9 cellular contexts compared by ENCODE assay signal in the genomic region with DNA sequence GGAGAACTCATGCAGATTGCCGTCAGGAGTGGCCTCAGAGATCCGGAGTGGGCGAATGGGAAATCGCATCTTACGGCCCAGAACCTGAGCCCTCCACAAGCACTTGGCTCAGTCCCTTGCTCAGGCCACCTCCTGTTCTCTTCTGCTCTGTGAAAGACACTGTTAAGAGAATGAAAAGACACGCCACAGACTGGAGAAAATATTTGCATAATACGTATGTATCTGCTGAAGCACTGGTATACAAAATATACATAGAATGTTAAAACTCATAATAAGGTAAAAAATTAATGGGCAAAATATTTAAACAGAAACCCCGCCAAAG. TPM values are rescaled to one million over a fixed set of nuclear protein-coding genes. Genes with fewer than 3 reads are reported as not detected.
A peak's percentile ranks its signal among the peaks of the same experiment; 100 is the strongest.
DNase-seq lines count a peak whose midpoint lies in the region; ATAC-seq and TF ChIP-seq lines count a peak whose summit lies in the region.
"Had no signal": no experiment of that assay in that cellular context is flagged by ENCODE, and none has a peak within 500 bp of the region (broad histone marks: within the 10 kb centered on the region; RNA-seq: fewer than 3 reads in every experiment).

No MANE protein-coding gene starts in this region.

- H3K27me3 ChIP-seq in Panc1 (ENCODE audit: control insufficient read depth, insufficient read depth, low read length) (no peaks in the 10 kb centered on the region), stomach (peaks cover 11 to 73% (median 49%) of the 10 kb centered on the region in 3 donors)

- H3K4me3 ChIP-seq in Panc1 (ENCODE audit: low read depth in 2 of 2, low read length in 2 of 2) (peak overlapping the region; percentile 67 to 70), fibroblast of mammary gland (ENCODE audit: control insufficient read depth, low read depth, low read length) (peak overlapping the region; percentile 63), stomach (peak overlapping the region; percentile 41 to 56 (median 50))

- H3K4me1 ChIP-seq in Panc1 (ENCODE audit: control insufficient read depth, insufficient read depth, low read length) (peaks cover 3% of the 10 kb centered on the region; the same call in 1 of the 2 replicates), stomach (peaks cover 4 to 14% (median 13%) of the 10 kb centered on the region in 4 donors)

- H3K4me3 Mint-ChIP-seq in activated T-cell treated with anti-CD3 and anti-CD28 coated beads, Interleukin-2, amount 50 U/mL, for 24 hours = peak overlapping the region; percentile 81

- 8 to 16% (median 13%) methylated on average over 8 of the region's 8 CpGs for WGBS in stomach, 5 donors

- no peak for TF ChIP-seq EP300 in stomach (IDR thresholded peaks at IDR 0.05)

- DNase-seq in activated T-cell treated with anti-CD3 and anti-CD28 coated beads, Interleukin-2, amount 50 U/mL, for 24 hours = no peak
- DNase-seq in activated T-cell treated with anti-CD3 and anti-CD28 coated beads for 4 hours (no peak), Panc1 (ENCODE audit: low read depth, low spot score) (no peak), fibroblast of mammary gland (ENCODE audit: low read depth) (no peak), stomach (no peak), NCI-H345 treated with DMSO at 0.1 percent for 48 hours (lab: John Stamatoyannopoulos, UW; ENCODE audit: unreplicated experiment) (no peak), SKM-1 (lab: John Stamatoyannopoulos, UW; ENCODE audit: unreplicated experiment) (no peak)

- no peaks in the 10 kb centered on the region; the same call in 1 of the 2 replicates for H3K9me3 ChIP-seq in Panc1 (ENCODE audit: control insufficient read depth, insufficient read depth, low read depth, low read length)
- H3K9me3 ChIP-seq in stomach = no peaks in the 10 kb centered on the region

- no peak overlapping the region for H3K27ac ChIP-seq in Panc1 (ENCODE audit: low read length)
- H3K27ac ChIP-seq in stomach = no peak overlapping the region

- TF ChIP-seq POLR2A in stomach (IDR thresholded peaks at IDR 0.05) = no peak

- intact Hi-C loops in Panc1 (cut with micrococcal nuclease; ENCODE audit: unreplicated experiment) = loop anchor here (5.0 kb wide), 2 partner anchors 164 to 184 kb away; no protein-coding TSS in a partner anchor
- intact Hi-C loops in stomach (cut with DNase I; ENCODE audit: low total_unique reads) = no loop called here

- H3K36me3 ChIP-seq in Panc1 (ENCODE audit: control insufficient read depth, insufficient read depth, low read length) = no peaks in the 10 kb centered on the region
- no peaks in the 10 kb centered on the region for H3K36me3 ChIP-seq in stomach

- BruUV-seq in Panc1 (replicated peaks; lab: Mats Ljungman, UMichigan) = no TSS peak

- H3K9me3 Mint-ChIP-seq in activated T-cell treated with anti-CD3 and anti-CD28 coated beads, Interleukin-2, amount 50 U/mL, for 24 hours = no peaks in the 10 kb centered on the region

- in situ Hi-C loops in Panc1 (cut with HindIII; ENCODE audit: low pct_unique_long_range_greater_than_20kb, low sequenced_read_pairs) = no loop called here

- TF ChIP-seq CTCF in Panc1 (IDR thresholded peaks at IDR 0.05) = peak; percentile 65
- TF ChIP-seq CTCF in fibroblast of mammary gland (conservative IDR thresholded peaks at IDR 0.05; ENCODE audit: control insufficient read depth, insufficient read depth, low read depth, low read length) = no peak
- no peak for TF ChIP-seq CTCF in stomach (IDR thresholded peaks at IDR 0.05)

- H3K27me3 Mint-ChIP-seq in activated T-cell treated with anti-CD3 and anti-CD28 coated beads, Interleukin-2, amount 50 U/mL, for 24 hours = peaks cover 86% of the 10 kb centered on the region

- no peak for ATAC-seq in Panc1
- ATAC-seq in HG02970 (IDR thresholded peaks at IDR 0.05; ENCODE audit: low FRiP score, unreplicated experiment) = no peak

- CTCF ChIA-PET in Panc1 (lab: Charles Lee) = interaction anchor here (0.6 to 1.2 kb wide), 4 partner anchors 9 to 203 kb away, joined by 3 to 4 read pairs (median 4); no protein-coding TSS in a partner anchor

- H3K27ac Mint-ChIP-seq in activated T-cell treated with anti-CD3 and anti-CD28 coated beads, Interleukin-2, amount 50 U/mL, for 24 hours = no peak overlapping the region

- peaks cover 16% of the 10 kb centered on the region for H3K4me1 Mint-ChIP-seq in activated T-cell treated with anti-CD3 and anti-CD28 coated beads, Interleukin-2, amount 50 U/mL, for 24 hours (ENCODE audit: low read depth)

- POLR2A ChIA-PET in Panc1 (lab: Charles Lee) = interaction anchor here (0.6 kb wide), 1 partner anchor 136 kb away, joined by 4 read pairs; no protein-coding TSS in a partner anchor

- H3K36me3 Mint-ChIP-seq in activated T-cell treated with anti-CD3 and anti-CD28 coated beads, Interleukin-2, amount 50 U/mL, for 24 hours (ENCODE audit: low read depth) = no peaks in the 10 kb centered on the region

RNA-seq across cellular contexts. Expression of gene POM121L2, which starts 0.8 kb away (rescaled TPM):
- total RNA-seq in Panc1 (2021; ENCODE audit: unreplicated experiment) = not detected
- polyA plus RNA-seq in Panc1 (2012; ENCODE audit: insufficient read length) = not detected
- not detected for total RNA-seq in stomach
- polyA plus RNA-seq in stomach = not detected
- total RNA-seq: T-helper 2 cell treated with Interferon-gamma antibody and Interleukin-4, amounts not matched to agents 100 ng/mL and 5 ng/mL, for 36 hours had no signal
